In the genomic region with DNA sequence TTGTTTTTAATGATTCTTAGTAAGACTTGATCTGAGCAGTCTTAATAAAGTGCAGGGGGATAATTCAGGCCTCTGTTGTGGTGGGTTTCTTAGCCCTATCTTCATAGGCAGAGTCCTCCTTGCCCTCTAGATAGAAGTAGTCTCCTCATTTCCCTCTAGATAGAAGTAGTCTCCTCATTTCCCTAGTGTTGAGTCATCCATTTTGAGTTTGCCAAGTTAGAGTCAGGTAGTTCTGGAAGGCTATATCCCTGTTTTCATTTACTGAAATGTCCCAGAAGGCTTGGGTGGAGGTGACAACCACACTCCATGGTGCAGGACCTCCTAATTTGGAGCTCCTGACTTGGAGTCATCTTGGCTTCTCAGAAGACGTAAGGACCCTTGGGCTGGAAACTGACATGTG, we compare ENCODE assay signal across 24 cellular contexts.
DNase-seq lines count a peak whose midpoint lies in the region; ATAC-seq, FAIRE-seq and TF ChIP-seq lines count a peak whose summit lies in the region.
"Had no signal": no experiment of that assay in that cellular context is flagged by ENCODE, and none has a peak within 500 bp of the region (broad histone marks: within the 10 kb centered on the region; RNA-seq: fewer than 3 reads in every experiment).

No MANE protein-coding gene starts in this region.

- peak overlapping the region; percentile 72 for H3K4me2 ChIP-seq in keratinocyte (ENCODE audit: control insufficient read depth, extremely low read depth, insufficient read depth, low read depth, low read length)
- H3K4me2 ChIP-seq: BLaER1 had no signal

- dilution Hi-C loops in keratinocyte (cut with MboI; ENCODE audit: extremely low pct_ligation_motif_present, low sequenced_read_pairs), result no loop called here

- no peak overlapping the region for H3K9ac ChIP-seq in keratinocyte (ENCODE audit: control insufficient read depth, extremely low read depth, insufficient read depth, low read length)
- H3K9ac ChIP-seq: BLaER1, GM23248 had no signal

- H3K4me3 ChIP-seq in RWPE2 (ENCODE audit: severe bottlenecking), result no peak overlapping the region
- H3K4me3 ChIP-seq in keratinocyte (ENCODE audit: control insufficient read depth in 2 of 3, extremely low read depth in 1 of 3, insufficient read depth in 2 of 3, low read depth in 1 of 3, low read length in 3 of 3), result no peak overlapping the region
- H3K4me3 ChIP-seq: BLaER1, GM23248 had no signal

- H3K4me1 ChIP-seq in RWPE2 (ENCODE audit: insufficient read depth, poor library complexity, severe bottlenecking), result peaks cover 24% of the 10 kb centered on the region
- H3K4me1 ChIP-seq in keratinocyte (ENCODE audit: control insufficient read depth, extremely low read depth, insufficient read depth, low read length), result peaks cover 27% of the 10 kb centered on the region

- FAIRE-seq in keratinocyte (lab: Jason Lieb, UNC), result peak; percentile 39
- FAIRE-seq: A204.1, GM12891, GM18507, H1 had no signal

- no peaks in the 10 kb centered on the region for H3K9me3 ChIP-seq in RWPE2 (ENCODE audit: severe bottlenecking)
- H3K9me3 ChIP-seq in keratinocyte (ENCODE audit: control insufficient read depth, low read depth, low read length), result peaks cover 3% of the 10 kb centered on the region
- H3K9me3 ChIP-seq: Caco-2 had no signal

- ATAC-seq in RWPE2 (ENCODE audit: low read depth) (no peak), HG02840 (IDR thresholded peaks at IDR 0.05; ENCODE audit: low FRiP score, unreplicated experiment) (no peak), GM21447 (IDR thresholded peaks at IDR 0.05; ENCODE audit: unreplicated experiment) (no peak)
- ATAC-seq: CD8-positive, alpha-beta T cell had no signal

- TF ChIP-seq CTCF in RWPE2 (IDR thresholded peaks at IDR 0.05; ENCODE audit: poor library complexity, severe bottlenecking), result no peak
- no peak for TF ChIP-seq CTCF in keratinocyte (optimal IDR thresholded peaks at IDR 0.05 in 1 of 3, IDR thresholded peaks at IDR 0.05 in 1 of 3, conservative IDR thresholded peaks at IDR 0.05 in 1 of 3; ENCODE audit: extremely low read depth in 1 of 3, insufficient read depth in 2 of 3, low read length in 3 of 3)

- no peaks in the 10 kb centered on the region for H3K27me3 ChIP-seq in RWPE2 (ENCODE audit: insufficient read depth, poor library complexity, severe bottlenecking)
- H3K27me3 ChIP-seq in keratinocyte (ENCODE audit: control insufficient read depth, extremely low read depth, insufficient read depth, low read length), result no peaks in the 10 kb centered on the region
- H3K27me3 ChIP-seq: BLaER1 had no signal

- no peaks in the 10 kb centered on the region for H4K20me1 ChIP-seq in keratinocyte (ENCODE audit: control insufficient read depth, extremely low read depth, insufficient read depth, low read length)
- H4K20me1 ChIP-seq: BLaER1 had no signal

- H3K79me2 ChIP-seq in keratinocyte (ENCODE audit: control insufficient read depth, insufficient read depth, low read length), result no peaks in the 10 kb centered on the region

- peak overlapping the region; percentile 66 for H2AFZ ChIP-seq in keratinocyte (ENCODE audit: control insufficient read depth, low read length)
- H2AFZ ChIP-seq: GM23248 had no signal

- H3K9me1 ChIP-seq in keratinocyte (ENCODE audit: control insufficient read depth, extremely low read depth, insufficient read depth, low read length), result no peaks in the 10 kb centered on the region

- H3K27ac ChIP-seq in RWPE2 (ENCODE audit: poor library complexity, severe bottlenecking), result peak overlapping the region; percentile 92
- peak overlapping the region; percentile 84 for H3K27ac ChIP-seq in epithelial cell of prostate
- H3K27ac ChIP-seq in keratinocyte (ENCODE audit: control insufficient read depth, insufficient read depth, low read length), result peak overlapping the region; percentile 72
- H3K27ac ChIP-seq: 22Rv1, BLaER1, C4-2B, GM23248 had no signal

- H3K36me3 ChIP-seq in RWPE2 (ENCODE audit: low read depth), result peaks cover 5% of the 10 kb centered on the region
- no peaks in the 10 kb centered on the region for H3K36me3 ChIP-seq in keratinocyte (ENCODE audit: control insufficient read depth in 2 of 2, extremely low read depth in 1 of 2, insufficient read depth in 2 of 2, low read length in 2 of 2)
- H3K36me3 ChIP-seq: BLaER1 had no signal

- peak; percentile 4 for DNase-seq in DMS53 (lab: John Stamatoyannopoulos, UW)
- no peak for DNase-seq in DMS53 treated with DMSO at 0.1 percent for 48 hours (lab: John Stamatoyannopoulos, UW; ENCODE audit: unreplicated experiment)
- DNase-seq in RWPE2 (ENCODE audit: low spot score), result no peak
- DNase-seq in epithelial cell of prostate (ENCODE audit: low read depth, low spot score), result no peak
- DNase-seq in keratinocyte (ENCODE audit: low read depth, low spot score), result no peak
- DNase-seq in NOMO-1 treated with DMSO at 0.1 percent for 48 hours (lab: John Stamatoyannopoulos, UW; ENCODE audit: unreplicated experiment), result no peak
- DNase-seq: Caco-2; CD4-positive, CD25-positive, alpha-beta regulatory T cell; CD8-positive, alpha-beta T cell; DMS153; DMS79 treated with DMSO at 0.1 percent for 48 hours; GF-D8; GM23248; H7; HCEC 1CT had no signal
